Comparison of ENCODE assay signal across 16 cellular contexts in the genomic region with DNA sequence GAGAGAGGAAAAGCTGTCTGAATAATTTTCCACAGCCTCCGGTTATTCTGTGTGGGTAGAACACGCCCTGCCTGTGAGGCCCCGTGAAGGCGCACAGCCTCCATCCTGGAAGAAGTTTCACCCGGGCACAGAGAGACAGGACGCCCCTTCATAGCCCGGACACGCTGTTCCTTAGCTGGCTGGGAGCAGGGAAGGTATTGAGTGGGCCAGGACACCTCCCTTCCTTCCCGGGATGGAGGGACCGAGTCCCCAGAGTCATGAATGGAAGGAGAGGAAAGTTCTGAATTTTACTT.
"Had no signal": no experiment of that assay in that cellular context is flagged by ENCODE, and none has a peak within 500 bp of the region (broad histone marks: within the 10 kb centered on the region; RNA-seq: fewer than 3 reads in every experiment).

No MANE protein-coding gene starts in this region.

- ATAC-seq: lower lobe of right lung; naive thymus-derived CD4-positive, alpha-beta T cell; sciatic nerve had no signal

- H3K4me3 Mint-ChIP-seq: activated naive CD8-positive, alpha-beta T cell treated with anti-CD3 and anti-CD28 coated beads, Interleukin-2, amount 10 ng/mL, durations not matched to agents 7 days and 5 days; naive thymus-derived CD4-positive, alpha-beta T cell had no signal

- H3K27ac Mint-ChIP-seq: activated naive CD8-positive, alpha-beta T cell treated with anti-CD3 and anti-CD28 coated beads, Interleukin-2, amount 10 ng/mL, durations not matched to agents 7 days and 5 days; naive thymus-derived CD4-positive, alpha-beta T cell had no signal

- H3K27ac ChIP-seq: cardiac muscle cell, lower lobe of right lung, prostate gland, SJSA1 had no signal

- H3K4me1 ChIP-seq: lower lobe of right lung, prostate gland had no signal

- H3K4me3 ChIP-seq: cardiac muscle cell, coronary artery, lower lobe of right lung, prostate gland, SJSA1 had no signal

- H3K9me3 ChIP-seq: lower lobe of right lung, prostate gland, SJSA1 had no signal

- H3K9me3 Mint-ChIP-seq: activated naive CD8-positive, alpha-beta T cell treated with anti-CD3 and anti-CD28 coated beads, Interleukin-2, amount 10 ng/mL, durations not matched to agents 7 days and 5 days; naive thymus-derived CD4-positive, alpha-beta T cell had no signal

- H3K27me3 ChIP-seq: cardiac muscle cell, SJSA1 had no signal

- DNase-seq: activated CD4-positive, CD25-positive, alpha-beta regulatory T cell treated with anti-CD3 and anti-CD28 coated beads, Interleukin-2, amount 50 U/mL, for 72 hours; activated effector memory CD4-positive, alpha-beta T cell treated with anti-CD3 and anti-CD28 coated beads, Interleukin-2, amount 50 U/mL, for 16 hours; activated naive CD8-positive, alpha-beta T cell treated with anti-CD3 and anti-CD28 coated beads, Interleukin-2, amount 10 ng/mL, durations not matched to agents 7 days and 5 days; activated T-cell treated with anti-CD3 and anti-CD28 coated beads for 4 hours; effector memory CD4-positive, alpha-beta T cell; hippocampal formation; lower lobe of right lung; naive thymus-derived CD4-positive, alpha-beta T cell; RPMI8226; SW 1271; T-helper 9 cell had no signal
